In genomic region chr1:116254776-116255175, GRCh38 we compare ENCODE assay signal across 13 cellular contexts.
DNase-seq lines count a peak whose midpoint lies in the region; ATAC-seq lines count a peak whose summit lies in the region.
"Had no signal": no experiment of that assay in that cellular context is flagged by ENCODE, and none has a peak within 500 bp of the region (broad histone marks: within the 10 kb centered on the region; RNA-seq: fewer than 3 reads in every experiment).

No MANE protein-coding gene starts in this region.

- ATAC-seq in activated T-helper 17 cell treated with anti-CD3 and anti-CD28 coated beads, Interleukin-2, amount 50 U/mL, for 72 hours (replicated peaks): no peak
- ATAC-seq in GM21737 (IDR thresholded peaks at IDR 0.05; ENCODE audit: unreplicated experiment) (no peak), GM19467 (IDR thresholded peaks at IDR 0.05; ENCODE audit: unreplicated experiment) (no peak)
- ATAC-seq: left ventricle myocardium superior had no signal

- H3K4me1 Mint-ChIP-seq in activated T-helper 17 cell treated with anti-CD3 and anti-CD28 coated beads, Interleukin-2, amount 50 U/mL, for 72 hours: no peaks in the 10 kb centered on the region

- H3K36me3 Mint-ChIP-seq in activated T-helper 17 cell treated with anti-CD3 and anti-CD28 coated beads, Interleukin-2, amount 50 U/mL, for 72 hours (ENCODE audit: low read depth): no peaks in the 10 kb centered on the region

- H3K27ac Mint-ChIP-seq in activated T-helper 17 cell treated with anti-CD3 and anti-CD28 coated beads, Interleukin-2, amount 50 U/mL, for 72 hours: peak overlapping the region; percentile 53
- H3K27ac Mint-ChIP-seq: activated CD4-positive, alpha-beta memory T cell treated with anti-CD3 and anti-CD28 coated beads, Interleukin-2, amount 10 ng/mL, durations not matched to agents 7 days and 5 days had no signal

- H3K9me3 Mint-ChIP-seq in activated T-helper 17 cell treated with anti-CD3 and anti-CD28 coated beads, Interleukin-2, amount 50 U/mL, for 72 hours: no peaks in the 10 kb centered on the region

- H3K27me3 Mint-ChIP-seq in activated T-helper 17 cell treated with anti-CD3 and anti-CD28 coated beads, Interleukin-2, amount 50 U/mL, for 72 hours: no peaks in the 10 kb centered on the region
- H3K27me3 Mint-ChIP-seq: activated CD4-positive, alpha-beta memory T cell treated with anti-CD3 and anti-CD28 coated beads, Interleukin-2, amount 10 ng/mL, durations not matched to agents 7 days and 5 days had no signal

- peak; percentile 20 for DNase-seq in M059J (ENCODE audit: low read depth)
- DNase-seq in iris pigment epithelial cell (ENCODE audit: low read depth): peak; percentile 49
- peak; percentile 69 for DNase-seq in renal cortical epithelial cell (ENCODE audit: low read depth)
- no peak for DNase-seq in GOT3 (lab: John Stamatoyannopoulos, UW)
- DNase-seq: activated CD4-positive, alpha-beta memory T cell treated with anti-CD3 and anti-CD28 coated beads, Interleukin-2, amount 10 ng/mL, durations not matched to agents 7 days and 5 days; dermis blood vessel endothelial cell; DMS53; left ventricle myocardium superior; NCI-H1694; stimulated activated CD4-positive, alpha-beta T cell treated with anti-CD3 and anti-CD28 coated beads, Interleukin-2, amount 100 ng/mL, for 48 hours had no signal

- H3K4me3 Mint-ChIP-seq in activated T-helper 17 cell treated with anti-CD3 and anti-CD28 coated beads, Interleukin-2, amount 50 U/mL, for 72 hours: no peak overlapping the region
- H3K4me3 Mint-ChIP-seq: activated CD4-positive, alpha-beta memory T cell treated with anti-CD3 and anti-CD28 coated beads, Interleukin-2, amount 10 ng/mL, durations not matched to agents 7 days and 5 days had no signal
